12 cellular contexts compared by ENCODE assay signal in genomic region chr20:32458061-32458836, GRCh38.
DNase-seq lines count a peak whose midpoint lies in the region; ATAC-seq and TF ChIP-seq lines count a peak whose summit lies in the region.
"Had no signal": no experiment of that assay in that cellular context is flagged by ENCODE, and none has a peak within 500 bp of the region (broad histone marks: within the 10 kb centered on the region; RNA-seq: fewer than 3 reads in every experiment).

No MANE protein-coding gene starts in this region.

- no peaks in the 10 kb centered on the region for H3K4me1 Mint-ChIP-seq in T-helper 2 cell treated with Interferon-gamma antibody and Interleukin-4, amounts not matched to agents 5 μg/mL and 100 μg/mL, for 36 hours (ENCODE audit: low read depth)
- peaks cover 28% of the 10 kb centered on the region for H3K4me1 Mint-ChIP-seq in stimulated activated effector memory CD8-positive, alpha-beta T cell treated with anti-CD3 and anti-CD28 coated beads, Interleukin-12 subunit alpha, Interleukin-12 subunit beta, amount 100 ng/mL, for 72 hours

- no peak for DNase-seq in T-helper 2 cell treated with Interferon-gamma antibody and Interleukin-4, amounts not matched to agents 5 μg/mL and 100 μg/mL, for 36 hours (ENCODE audit: low spot score)
- DNase-seq in T-helper 2 cell (no peak), SK-N-SH (peak; percentile 78), hepatocyte (ENCODE audit: low spot score) (no peak), Ammon's horn (ENCODE audit: low spot score) (no peak), T-helper 1 cell (no peak)
- DNase-seq in stimulated activated effector memory CD8-positive, alpha-beta T cell treated with anti-CD3 and anti-CD28 coated beads, Interleukin-12 subunit alpha, Interleukin-12 subunit beta, amount 100 ng/mL, for 72 hours (ENCODE audit: low spot score in 2 of 2) = no peak
- DNase-seq: activated CD4-positive, alpha-beta T cell treated with anti-CD3 and anti-CD28 coated beads, Interleukin-2, amount 50 U/mL, for 48 hours; PC-9; stimulated activated CD4-positive, alpha-beta T cell treated with anti-CD3 and anti-CD28 coated beads, Interleukin-4, amount 100 ng/mL, for 24 hours had no signal

- H3K4me3 ChIP-seq in SK-N-SH (ENCODE audit: low read depth in 2 of 2, low read length in 1 of 2) (peak overlapping the region; percentile 51 to 62), hepatocyte (no peak overlapping the region), gastroesophageal sphincter (no peak overlapping the region)
- H3K4me3 ChIP-seq: PC-9 had no signal

- CTCF ChIA-PET in SK-N-SH (lab: Yijun Ruan, JAX) = interaction anchor here (0.6 to 6.0 kb wide), 8 partner anchors 10 to 122 kb away, joined by 3 to 41 read pairs (median 6); no protein-coding TSS in a partner anchor

- ATAC-seq in stimulated activated effector memory CD8-positive, alpha-beta T cell treated with anti-CD3 and anti-CD28 coated beads, Interleukin-12 subunit alpha, Interleukin-12 subunit beta, amount 100 ng/mL, for 72 hours = no peak
- ATAC-seq in gastroesophageal sphincter = no peak

- H3K27me3 ChIP-seq in SK-N-SH (ENCODE audit: insufficient read depth) = no peaks in the 10 kb centered on the region
- H3K27me3 ChIP-seq in hepatocyte = no peaks in the 10 kb centered on the region
- no peaks in the 10 kb centered on the region for H3K27me3 ChIP-seq in gastroesophageal sphincter
- H3K27me3 ChIP-seq: upper lobe of left lung had no signal

- peaks cover 57% of the 10 kb centered on the region; the same call in 1 of the 2 replicates for H3K79me2 ChIP-seq in SK-N-SH (ENCODE audit: insufficient read depth)
- H3K79me2 ChIP-seq in hepatocyte = peaks cover 92% of the 10 kb centered on the region

- no peak for TF ChIP-seq POLR2A in gastroesophageal sphincter (IDR thresholded peaks at IDR 0.05)

- H3K4me3 Mint-ChIP-seq in T-helper 2 cell treated with Interferon-gamma antibody and Interleukin-4, amounts not matched to agents 5 μg/mL and 100 μg/mL, for 36 hours = no peak overlapping the region
- H3K4me3 Mint-ChIP-seq in stimulated activated effector memory CD8-positive, alpha-beta T cell treated with anti-CD3 and anti-CD28 coated beads, Interleukin-12 subunit alpha, Interleukin-12 subunit beta, amount 100 ng/mL, for 72 hours = no peak overlapping the region

- peaks cover 8% of the 10 kb centered on the region for H3F3A ChIP-seq in SK-N-SH (replicated peaks; ENCODE audit: insufficient read depth)

- no peak overlapping the region for H3K9ac ChIP-seq in SK-N-SH

- 75% methylated on average over 4 of the region's 10 CpGs for WGBS in SK-N-SH (ENCODE audit: low lambda C conversion rate)
- 89% methylated on average over 10 of the region's 10 CpGs for WGBS in hepatocyte (ENCODE audit: low lambda C conversion rate, missing lambda C conversion rate)
- WGBS in gastroesophageal sphincter (ENCODE audit: low coverage in 1 of 2), 2 donors = 95% methylated on average over 4 of the region's 10 CpGs; no CpG with 5 or more reads in 1 of the 2 donors

- H3K36me3 ChIP-seq in SK-N-SH (replicated peaks in 1 of 2; ENCODE audit: control insufficient read depth in 1 of 2, insufficient read depth in 2 of 2, low read length in 1 of 2) = peaks cover 3 to 27% of the 10 kb centered on the region in 2 experiments
- no peaks in the 10 kb centered on the region for H3K36me3 ChIP-seq in hepatocyte (replicated peaks; ENCODE audit: insufficient read depth, low read depth)
- peaks cover 0 to 34% of the 10 kb centered on the region in 2 donors for H3K36me3 ChIP-seq in gastroesophageal sphincter

- H3K27ac ChIP-seq in SK-N-SH (ENCODE audit: low read depth in 2 of 2, low read length in 1 of 2) (peak overlapping the region; percentile 51 to 94; a peak in 3 of 4 replicates), hepatocyte (peak overlapping the region; percentile 91), gastroesophageal sphincter (no peak overlapping the region)
- H3K27ac ChIP-seq: PC-9 had no signal

- peak overlapping the region; percentile 94 for H3K4me2 ChIP-seq in SK-N-SH
- peak overlapping the region; percentile 98 for H3K4me2 ChIP-seq in hepatocyte
- H3K4me2 ChIP-seq: PC-9 had no signal

- TF ChIP-seq CTCF in SK-N-SH (IDR thresholded peaks at IDR 0.05) = no peak
- TF ChIP-seq CTCF in hepatocyte (IDR thresholded peaks at IDR 0.05; ENCODE audit: poor library complexity) = no peak
- no peak for TF ChIP-seq CTCF in gastroesophageal sphincter (IDR thresholded peaks at IDR 0.05)

- TF ChIP-seq EP300 in SK-N-SH (IDR thresholded peaks at IDR 0.05; ENCODE audit: borderline replicate concordance in 1 of 2, low read depth in 1 of 2, low read length in 1 of 2) = no peak
- TF ChIP-seq EP300 in gastroesophageal sphincter (IDR thresholded peaks at IDR 0.05) = no peak

- H4K20me1 ChIP-seq in SK-N-SH (ENCODE audit: insufficient read depth) (peaks cover 28% of the 10 kb centered on the region), hepatocyte (ENCODE audit: insufficient read depth, poor library complexity, severe bottlenecking) (peaks cover 80% of the 10 kb centered on the region)

- peak overlapping the region; percentile 49 for H3K27ac Mint-ChIP-seq in T-helper 2 cell treated with Interferon-gamma antibody and Interleukin-4, amounts not matched to agents 5 μg/mL and 100 μg/mL, for 36 hours
- H3K27ac Mint-ChIP-seq in stimulated activated effector memory CD8-positive, alpha-beta T cell treated with anti-CD3 and anti-CD28 coated beads, Interleukin-12 subunit alpha, Interleukin-12 subunit beta, amount 100 ng/mL, for 72 hours = peak overlapping the region; percentile 87

- H3K9me3 Mint-ChIP-seq in T-helper 2 cell treated with Interferon-gamma antibody and Interleukin-4, amounts not matched to agents 5 μg/mL and 100 μg/mL, for 36 hours = no peaks in the 10 kb centered on the region
- no peaks in the 10 kb centered on the region for H3K9me3 Mint-ChIP-seq in stimulated activated effector memory CD8-positive, alpha-beta T cell treated with anti-CD3 and anti-CD28 coated beads, Interleukin-12 subunit alpha, Interleukin-12 subunit beta, amount 100 ng/mL, for 72 hours

- peak; percentile 3; the same call in 1 of the 2 replicates for TF ChIP-seq RAD21 in SK-N-SH (IDR thresholded peaks at IDR 0.05; ENCODE audit: low read length)

- H2AFZ ChIP-seq in SK-N-SH (ENCODE audit: low read depth) (no peak overlapping the region), hepatocyte (no peak overlapping the region)
- H2AFZ ChIP-seq: PC-9 had no signal

- POLR2A ChIA-PET in SK-N-SH (lab: Yijun Ruan, JAX) = interaction anchor here (0.6 to 2.6 kb wide), 5 partner anchors 25 to 1905 kb away, joined by 3 to 9 read pairs (median 7); partner anchors contain the start of genes ASXL1 and ITCH

- peaks cover 4% of the 10 kb centered on the region for H3K36me3 Mint-ChIP-seq in T-helper 2 cell treated with Interferon-gamma antibody and Interleukin-4, amounts not matched to agents 5 μg/mL and 100 μg/mL, for 36 hours (ENCODE audit: low read depth)
- peaks cover 29% of the 10 kb centered on the region for H3K36me3 Mint-ChIP-seq in stimulated activated effector memory CD8-positive, alpha-beta T cell treated with anti-CD3 and anti-CD28 coated beads, Interleukin-12 subunit alpha, Interleukin-12 subunit beta, amount 100 ng/mL, for 72 hours

- H3K4me1 ChIP-seq in SK-N-SH (ENCODE audit: control insufficient read depth in 1 of 2, insufficient read depth in 2 of 2, low read depth in 1 of 2, low read length in 1 of 2) = peaks cover 5 to 61% of the 10 kb centered on the region in 2 experiments; a peak in 3 of 4 replicates
- peaks cover 29% of the 10 kb centered on the region for H3K4me1 ChIP-seq in hepatocyte (ENCODE audit: insufficient read depth)
- peaks cover 0 to 48% (median 22%) of the 10 kb centered on the region in 3 donors for H3K4me1 ChIP-seq in gastroesophageal sphincter

- no peaks in the 10 kb centered on the region for H3K27me3 Mint-ChIP-seq in T-helper 2 cell treated with Interferon-gamma antibody and Interleukin-4, amounts not matched to agents 5 μg/mL and 100 μg/mL, for 36 hours (ENCODE audit: low read depth)

- no peaks in the 10 kb centered on the region for H3K9me2 ChIP-seq in SK-N-SH
- H3K9me2 ChIP-seq in hepatocyte (replicated peaks; ENCODE audit: insufficient read depth) = no peaks in the 10 kb centered on the region

- no peaks in the 10 kb centered on the region for H3K9me3 ChIP-seq in SK-N-SH
- H3K9me3 ChIP-seq in hepatocyte (ENCODE audit: low read depth) = no peaks in the 10 kb centered on the region
- no peaks in the 10 kb centered on the region for H3K9me3 ChIP-seq in gastroesophageal sphincter
- H3K9me3 ChIP-seq: upper lobe of left lung had no signal

TF ChIP-seq in SK-N-SH, 30 proteins besides CTCF, POLR2A, EP300 and RAD21:
- TF ChIP-seq USF1 (IDR thresholded peaks at IDR 0.05; ENCODE audit: borderline replicate concordance, low read depth) (no peak), CHD2 (IDR thresholded peaks at IDR 0.05; ENCODE audit: low read length, partially characterized antibody) (peak; percentile 10), RCOR1 (IDR thresholded peaks at IDR 0.05; ENCODE audit: low read length) (0 out of 2 replicates have a peak, but pooled peaks have one; percentile 18), TAF1 (IDR thresholded peaks at IDR 0.05; ENCODE audit: borderline replicate concordance, low read depth, low read length) (no peak)

Comparison
In these comparisons a context has a peak if more than half of its experiments do, and no peak if none do; other contexts are left out.
1. H3K27ac ChIP-seq: peak in SK-N-SH (2 of 2) and hepatocyte (single experiment); none in gastroesophageal sphincter (0 of 4).
2. H3K4me3 ChIP-seq: peak in SK-N-SH (2 of 2); none in hepatocyte (single experiment) and gastroesophageal sphincter (0 of 2).